8 cellular contexts compared by ENCODE assay signal in genomic region chr10:50508315-50509051, GRCh38.
DNase-seq lines count a peak whose midpoint lies in the region; ATAC-seq, FAIRE-seq and TF ChIP-seq lines count a peak whose summit lies in the region.

No MANE protein-coding gene starts in this region.

- TF ChIP-seq CTCF in left ventricle myocardium inferior (IDR thresholded peaks at IDR 0.05; ENCODE audit: borderline replicate concordance) = no peak

- no peak for FAIRE-seq in frontal cortex (lab: Jason Lieb, UNC)

- POLR2A ChIA-PET in activated CD8-positive, alpha-beta T cell treated with anti-CD3 and anti-CD28 coated beads, Interleukin-2, amount 10 ng/mL, durations not matched to agents 7 days and 5 days (lab: Charles Lee) = interaction anchor here (0.7 to 1.5 kb wide), 4 partner anchors 11 to 114 kb away, joined by 3 to 4 read pairs (median 4); no protein-coding TSS in a partner anchor

- peaks cover 67% of the 10 kb centered on the region for H3K4me1 Mint-ChIP-seq in activated CD8-positive, alpha-beta T cell treated with anti-CD3 and anti-CD28 coated beads, Interleukin-2, amount 10 ng/mL, durations not matched to agents 7 days and 5 days (ENCODE audit: low read depth)

- peaks cover 9% of the 10 kb centered on the region for H3K36me3 Mint-ChIP-seq in activated CD8-positive, alpha-beta T cell treated with anti-CD3 and anti-CD28 coated beads, Interleukin-2, amount 10 ng/mL, durations not matched to agents 7 days and 5 days (ENCODE audit: low read depth)

- no peaks in the 10 kb centered on the region for H3K36me3 ChIP-seq in left ventricle myocardium inferior

- CTCF ChIA-PET in activated CD8-positive, alpha-beta T cell treated with anti-CD3 and anti-CD28 coated beads, Interleukin-2, amount 10 ng/mL, durations not matched to agents 7 days and 5 days (lab: Charles Lee) = interaction anchor here (0.8 to 4.1 kb wide), 6 partner anchors 11 to 88 kb away, joined by 3 to 17 read pairs (median 3); no protein-coding TSS in a partner anchor

- intact Hi-C loops in left ventricle myocardium inferior (cut with micrococcal nuclease) = no loop called here
- intact Hi-C loops in Right ventricle myocardium inferior (cut with DNase I) = no loop called here

- no peak overlapping the region for H3K4me3 ChIP-seq in left ventricle myocardium inferior

- no peaks in the 10 kb centered on the region for H3K27me3 ChIP-seq in left ventricle myocardium inferior (ENCODE audit: low read depth)

- no peaks in the 10 kb centered on the region for H3K9me3 ChIP-seq in left ventricle myocardium inferior (replicated peaks)

- peaks cover 57% of the 10 kb centered on the region for H3K4me1 ChIP-seq in left ventricle myocardium inferior

- ATAC-seq in Right ventricle myocardium inferior (no peak), HG02938 (IDR thresholded peaks at IDR 0.05; ENCODE audit: unreplicated experiment) (peak; percentile 75)
- peak; percentile 54 for ATAC-seq in activated CD8-positive, alpha-beta T cell treated with anti-CD3 and anti-CD28 coated beads, Interleukin-2, amount 10 ng/mL, durations not matched to agents 7 days and 5 days

- no peak overlapping the region for H3K4me3 Mint-ChIP-seq in activated CD8-positive, alpha-beta T cell treated with anti-CD3 and anti-CD28 coated beads, Interleukin-2, amount 10 ng/mL, durations not matched to agents 7 days and 5 days

- H3K27ac Mint-ChIP-seq in activated CD8-positive, alpha-beta T cell treated with anti-CD3 and anti-CD28 coated beads, Interleukin-2, amount 10 ng/mL, durations not matched to agents 7 days and 5 days = no peak overlapping the region

- peak overlapping the region; percentile 68 for H3K27ac ChIP-seq in left ventricle myocardium inferior (replicated peaks)
- H3K27ac ChIP-seq in temporal lobe (ENCODE audit: low read depth, low read length) = peak overlapping the region; percentile 98

- no peaks in the 10 kb centered on the region for H3K27me3 Mint-ChIP-seq in activated CD8-positive, alpha-beta T cell treated with anti-CD3 and anti-CD28 coated beads, Interleukin-2, amount 10 ng/mL, durations not matched to agents 7 days and 5 days (ENCODE audit: low read depth)

- DNase-seq in left ventricle myocardium inferior (no peak), Right ventricle myocardium inferior (ENCODE audit: missing footprints) (no peak), NCI-H2081 treated with DMSO at 0.1 percent for 48 hours (lab: John Stamatoyannopoulos, UW) (no peak), frontal cortex (ENCODE audit: low spot score in 2 of 2) (no peak), occipital lobe (lab: John Stamatoyannopoulos, UW) (no peak)
- DNase-seq in activated CD8-positive, alpha-beta T cell treated with anti-CD3 and anti-CD28 coated beads, Interleukin-2, amount 10 ng/mL, durations not matched to agents 7 days and 5 days = peak; percentile 41

- no peaks in the 10 kb centered on the region for H3K9me3 Mint-ChIP-seq in activated CD8-positive, alpha-beta T cell treated with anti-CD3 and anti-CD28 coated beads, Interleukin-2, amount 10 ng/mL, durations not matched to agents 7 days and 5 days (ENCODE audit: insufficient read depth)
